9 cellular contexts compared by ENCODE assay signal in the genomic region with DNA sequence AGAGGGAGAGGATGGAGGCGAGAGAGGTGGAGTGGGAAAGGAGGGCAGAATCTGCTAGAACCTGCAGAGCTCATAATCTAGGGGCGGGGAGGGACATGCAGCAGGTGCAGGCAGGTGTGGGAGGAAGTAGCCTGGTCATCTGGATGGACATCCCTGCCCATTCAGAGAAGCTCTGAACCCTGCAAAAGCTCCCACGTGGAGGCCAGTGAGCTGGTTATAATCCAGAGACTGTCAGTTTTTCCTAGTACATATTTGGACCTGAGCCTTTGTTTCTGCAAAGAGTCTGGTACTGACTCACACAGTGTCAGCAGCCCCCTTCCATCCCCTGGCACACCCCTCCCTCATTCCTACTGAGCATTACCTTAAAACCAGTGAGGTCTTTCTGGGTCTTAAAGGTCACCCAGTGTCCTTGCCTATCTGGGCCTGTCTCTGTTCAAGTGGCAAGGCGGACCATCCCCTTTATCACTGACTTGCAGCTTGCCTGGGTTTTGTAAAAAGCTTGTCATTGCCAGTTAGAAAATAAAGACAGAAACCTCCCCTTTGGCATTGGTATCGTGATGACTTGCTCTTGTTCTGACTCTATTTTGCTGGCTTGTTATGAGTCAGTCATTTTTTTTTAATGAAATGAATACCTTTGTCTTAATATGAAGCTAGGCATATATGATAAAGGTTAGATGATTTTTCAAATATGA. TPM values are rescaled to one million over a fixed set of nuclear protein-coding genes. Genes with fewer than 3 reads are reported as not detected.
A peak's percentile ranks its signal among the peaks of the same experiment; 100 is the strongest.
DNase-seq lines count a peak whose midpoint lies in the region; ATAC-seq and TF ChIP-seq lines count a peak whose summit lies in the region.
"Had no signal": no experiment of that assay in that cellular context is flagged by ENCODE, and none has a peak within 500 bp of the region (broad histone marks: within the 10 kb centered on the region; RNA-seq: fewer than 3 reads in every experiment).

No MANE protein-coding gene starts in this region.

- H4K20me1 ChIP-seq in mammary epithelial cell (ENCODE audit: insufficient read depth, low read length) (no peaks in the 10 kb centered on the region), osteoblast (ENCODE audit: insufficient read depth, low read length) (peaks cover 24% of the 10 kb centered on the region)

- no peak overlapping the region for H3K4me2 ChIP-seq in mammary epithelial cell (ENCODE audit: insufficient read depth, low read depth, low read length)
- peak overlapping the region; percentile 68 for H3K4me2 ChIP-seq in osteoblast (ENCODE audit: insufficient read depth, low read length)

- TF ChIP-seq POLR2A in ovary (IDR thresholded peaks at IDR 0.05) = no peak

- CTCF ChIA-PET in mammary epithelial cell (lab: Charles Lee; ENCODE audit: low non-redundant PET) = no interaction called here
- CTCF ChIA-PET in HEK293T (lab: Yijun Ruan, JAX) = no interaction called here

- H3K79me2 ChIP-seq in mammary epithelial cell (ENCODE audit: insufficient read depth, low read length) (no peaks in the 10 kb centered on the region), osteoblast (ENCODE audit: insufficient read depth, low read length) (peaks cover 76% of the 10 kb centered on the region)

- H3K4me1 ChIP-seq in mammary epithelial cell (ENCODE audit: insufficient read depth, low read length) (no peaks in the 10 kb centered on the region), osteoblast (ENCODE audit: insufficient read depth, low read length) (peaks cover 45% of the 10 kb centered on the region), ovary (ENCODE audit: insufficient read depth) (no peaks in the 10 kb centered on the region)
- H3K4me1 ChIP-seq: parathyroid adenoma had no signal

- H3K4me3 ChIP-seq in mammary epithelial cell (replicated peaks in 1 of 3; ENCODE audit: insufficient read depth in 1 of 3, low read depth in 2 of 3, low read length in 3 of 3) (no peak overlapping the region), osteoblast (ENCODE audit: insufficient read depth, low read length) (peak overlapping the region; percentile 15), ovary (no peak overlapping the region)

- TF ChIP-seq EP300 in ovary (IDR thresholded peaks at IDR 0.05) = no peak

- H3K27me3 ChIP-seq in mammary epithelial cell (ENCODE audit: insufficient read depth, low read length) (no peaks in the 10 kb centered on the region), osteoblast (ENCODE audit: insufficient read depth, low read length) (no peaks in the 10 kb centered on the region), ovary (no peaks in the 10 kb centered on the region)

- WGBS in mammary epithelial cell (ENCODE audit: low coverage, missing lambda C conversion rate) = 36% methylated on average over 4 of the region's 5 CpGs
- WGBS in ovary, 3 donors = 50 to 59% (median 56%) methylated on average over 5 of the region's 5 CpGs

- no peaks in the 10 kb centered on the region for H3K36me3 ChIP-seq in mammary epithelial cell (ENCODE audit: insufficient read depth, low read length)
- no peaks in the 10 kb centered on the region for H3K36me3 ChIP-seq in osteoblast (ENCODE audit: insufficient read depth, low read length)
- H3K36me3 ChIP-seq in ovary = no peaks in the 10 kb centered on the region

- BruUV-seq in mammary epithelial cell (replicated peaks; lab: Mats Ljungman, UMichigan) = no TSS peak

- no peaks in the 10 kb centered on the region for H3K9me3 ChIP-seq in mammary epithelial cell (replicated peaks; ENCODE audit: insufficient read depth, low read length)
- H3K9me3 ChIP-seq in osteoblast (ENCODE audit: low read depth, low read length) = no peaks in the 10 kb centered on the region
- no peaks in the 10 kb centered on the region for H3K9me3 ChIP-seq in ovary

- ATAC-seq in GM18519 (IDR thresholded peaks at IDR 0.05; ENCODE audit: low FRiP score, unreplicated experiment) = peak; percentile 69
- peak; percentile 43 for ATAC-seq in HG02623 (IDR thresholded peaks at IDR 0.05; ENCODE audit: unreplicated experiment)

- dilution Hi-C loops in mammary epithelial cell (cut with HindIII; ENCODE audit: low sequenced_read_pairs) = no loop called here

- TF ChIP-seq CTCF in mammary epithelial cell (conservative IDR thresholded peaks at IDR 0.05 in 1 of 2, IDR thresholded peaks at IDR 0.05 in 1 of 2; ENCODE audit: extremely low read depth in 1 of 2, insufficient read depth in 1 of 2, low read depth in 1 of 2, low read length in 2 of 2) (no peak), osteoblast (IDR thresholded peaks at IDR 0.05; ENCODE audit: extremely low read depth, low read depth, low read length) (no peak), ovary (IDR thresholded peaks at IDR 0.05) (no peak)

- H2AFZ ChIP-seq in mammary epithelial cell (ENCODE audit: low read depth, low read length) (no peak overlapping the region), osteoblast (ENCODE audit: low read length) (peak overlapping the region; percentile 2)
- H2AFZ ChIP-seq: parathyroid adenoma had no signal

- in situ Hi-C loops in mammary epithelial cell (cut with MboI; ENCODE audit: low sequenced_read_pairs in 2 of 2) = no loop called here

- DNase-seq in OCI-M1 (lab: John Stamatoyannopoulos, UW) (peak; percentile 92), mammary epithelial cell (peak; percentile 65), osteoblast (ENCODE audit: insufficient read length, low spot score, missing footprints) (peak; percentile 93), ovary (no peak), NCI-H2081 treated with DMSO at 0.1 percent for 48 hours (lab: John Stamatoyannopoulos, UW) (no peak), HEK293T (ENCODE audit: extremely low spot score) (no peak)

- POLR2A ChIA-PET in HEK293T (lab: Yijun Ruan, JAX) = interaction anchor here (0.8 kb wide), 1 partner anchor 11 kb away, joined by 3 read pairs; no protein-coding TSS in a partner anchor

- H3K27ac ChIP-seq in mammary epithelial cell (ENCODE audit: insufficient read depth, low read depth, low read length) = no peak overlapping the region
- peak overlapping the region; percentile 76 for H3K27ac ChIP-seq in osteoblast (ENCODE audit: low read depth, low read length)
- no peak overlapping the region for H3K27ac ChIP-seq in ovary
- H3K27ac ChIP-seq: parathyroid adenoma had no signal

- no peak overlapping the region for H3K9ac ChIP-seq in mammary epithelial cell (ENCODE audit: insufficient read depth, low read length)
- H3K9ac ChIP-seq: parathyroid adenoma had no signal

- intact Hi-C loops in mammary epithelial cell (cut with micrococcal nuclease) = no loop called here
- intact Hi-C loops in ovary (cut with DNase I) = no loop called here

TF ChIP-seq in HEK293T, 16 proteins besides CTCF, POLR2A, EP300 and RAD21:
- TF ChIP-seq ELF4 (IDR thresholded peaks at IDR 0.05) = no peak
- no peak for TF ChIP-seq HDGF (IDR thresholded peaks at IDR 0.05; ENCODE audit: borderline replicate concordance)
- no peak for TF ChIP-seq FOXM1 (IDR thresholded peaks at IDR 0.05; ENCODE audit: borderline replicate concordance)
- TF ChIP-seq CTBP1 (IDR thresholded peaks at IDR 0.05; ENCODE audit: borderline replicate concordance) = no peak
- no peak for TF ChIP-seq NFRKB (IDR thresholded peaks at IDR 0.05)
- no peak for TF ChIP-seq L3MBTL2 (conservative IDR thresholded peaks at IDR 0.05)
- TF ChIP-seq BHLHE40 (IDR thresholded peaks at IDR 0.05; ENCODE audit: borderline replicate concordance) = no peak
- TF ChIP-seq LEF1 (IDR thresholded peaks at IDR 0.05; ENCODE audit: borderline replicate concordance) = no peak
- TF ChIP-seq FOXA1 (IDR thresholded peaks at IDR 0.05) = no peak
- TF ChIP-seq ARNT (IDR thresholded peaks at IDR 0.05) = no peak
- TF ChIP-seq FOXK2 (IDR thresholded peaks at IDR 0.05) = no peak
- TF ChIP-seq ZNF384 (IDR thresholded peaks at IDR 0.05) = no peak
- TF ChIP-seq TARDBP (IDR thresholded peaks at IDR 0.05) = no peak
- TF ChIP-seq SUZ12 (IDR thresholded peaks at IDR 0.05) = no peak
- no peak for TF ChIP-seq SP1 (IDR thresholded peaks at IDR 0.05)
- TF ChIP-seq, protein P1, sequence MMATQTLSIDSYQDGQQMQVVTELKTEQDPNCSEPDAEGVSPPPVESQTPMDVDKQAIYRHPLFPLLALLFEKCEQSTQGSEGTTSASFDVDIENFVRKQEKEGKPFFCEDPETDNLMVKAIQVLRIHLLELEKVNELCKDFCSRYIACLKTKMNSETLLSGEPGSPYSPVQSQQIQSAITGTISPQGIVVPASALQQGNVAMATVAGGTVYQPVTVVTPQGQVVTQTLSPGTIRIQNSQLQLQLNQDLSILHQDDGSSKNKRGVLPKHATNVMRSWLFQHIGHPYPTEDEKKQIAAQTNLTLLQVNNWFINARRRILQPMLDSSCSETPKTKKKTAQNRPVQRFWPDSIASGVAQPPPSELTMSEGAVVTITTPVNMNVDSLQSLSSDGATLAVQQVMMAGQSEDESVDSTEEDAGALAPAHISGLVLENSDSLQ (IDR thresholded peaks at IDR 0.05) = no peak

RNA-seq across cellular contexts. Expression of a gene that starts 26.1 kb away (rescaled TPM):
- total RNA-seq in mammary epithelial cell (1 to 10 TPM in 1 of 2 donors, under 1 TPM in 1; 0.73 to 1.5 TPM), osteoblast (9.1 and 10.9 TPM in 2 replicates), ovary (10 to 100 TPM in 1 of 7 donors, 1 to 10 TPM in 6; 3.3 to 16.1 (median 5.5) TPM)
- polyA plus RNA-seq in mammary epithelial cell (0.32 TPM), ovary (1 to 10 TPM; 1.6 to 6.0 TPM)
- not detected for polyA minus RNA-seq in mammary epithelial cell

Comparison
In these comparisons a context has a peak if more than half of its experiments do, and no peak if none do; other contexts are left out.
1. DNase-seq: peak in OCI-M1 (single experiment), mammary epithelial cell (single experiment) and osteoblast (single experiment); none in ovary (0 of 5), NCI-H2081 treated with DMSO at 0.1 percent for 48 hours (single experiment) and HEK293T (single experiment).